Comparison of ENCODE assay signal across 31 cellular contexts in the genomic region with DNA sequence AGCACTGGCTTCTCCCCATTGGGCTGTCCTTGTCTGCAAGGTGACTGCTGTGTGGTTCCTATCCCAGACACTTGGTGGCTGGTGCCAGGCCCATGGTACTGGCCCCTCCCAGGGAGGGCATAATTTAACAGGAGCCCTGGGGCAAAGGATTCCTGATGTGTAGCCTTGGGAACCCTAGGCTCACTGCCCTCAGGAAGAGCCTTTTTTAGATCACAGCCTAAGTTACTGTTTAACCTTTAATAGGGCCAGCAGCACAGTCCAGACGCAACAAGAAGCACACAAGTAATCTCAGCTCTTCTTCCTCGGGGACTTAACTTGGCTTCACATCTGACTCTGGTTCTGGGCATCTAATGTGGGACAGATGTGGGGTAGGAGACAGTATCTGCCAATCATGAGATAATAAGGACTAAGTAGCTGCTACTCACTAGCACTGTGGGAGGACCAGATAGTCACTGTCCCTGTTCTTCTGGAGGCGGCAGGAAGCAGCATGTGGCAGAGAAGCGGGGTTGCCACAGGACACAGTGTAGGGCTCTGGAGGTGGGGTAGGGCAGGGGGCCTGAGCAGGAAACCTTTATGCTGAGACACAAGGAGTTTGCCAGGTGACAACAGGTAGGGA.
DNase-seq lines count a peak whose midpoint lies in the region; ATAC-seq, FAIRE-seq and TF ChIP-seq lines count a peak whose summit lies in the region.
"Had no signal": no experiment of that assay in that cellular context is flagged by ENCODE, and none has a peak within 500 bp of the region (broad histone marks: within the 10 kb centered on the region; RNA-seq: fewer than 3 reads in every experiment).

No MANE protein-coding gene starts in this region.

- H3K4me2 ChIP-seq in A549: peak overlapping the region; percentile 30; the same call in 2 of the 3 replicates
- H3K4me2 ChIP-seq in neural progenitor cell: no peak overlapping the region
- no peak overlapping the region for H3K4me2 ChIP-seq in GM23248 (ENCODE audit: unreplicated experiment)
- H3K4me2 ChIP-seq: BLaER1 treated with 17β-estradiol and CSF1 and Interleukin-3, amounts not matched to agents 10 nM and 100 nM had no signal

- H3K9me3 Mint-ChIP-seq in neural progenitor cell: peaks cover 7% of the 10 kb centered on the region

- no peaks in the 10 kb centered on the region for H3K9me2 ChIP-seq in GM23248 (ENCODE audit: insufficient read depth)

- H3K4me3 Mint-ChIP-seq in neural progenitor cell: no peak overlapping the region
- H3K4me3 Mint-ChIP-seq: activated CD4-positive, alpha-beta memory T cell treated with anti-CD3 and anti-CD28 coated beads, Interleukin-2, amount 10 ng/mL, durations not matched to agents 7 days and 5 days; activated naive CD8-positive, alpha-beta T cell treated with anti-CD3 and anti-CD28 coated beads, Interleukin-2, amount 10 ng/mL, durations not matched to agents 7 days and 5 days; effector memory CD8-positive, alpha-beta T cell; naive B cell had no signal

- peaks cover 23% of the 10 kb centered on the region for H3K9me3 ChIP-seq in A549
- no peaks in the 10 kb centered on the region for H3K9me3 ChIP-seq in neural progenitor cell (ENCODE audit: low read depth)
- no peaks in the 10 kb centered on the region for H3K9me3 ChIP-seq in GM23248 (ENCODE audit: low read depth)

- no peaks in the 10 kb centered on the region for H4K20me1 ChIP-seq in neural progenitor cell (ENCODE audit: low read depth)
- no peaks in the 10 kb centered on the region for H4K20me1 ChIP-seq in GM23248 (ENCODE audit: insufficient read depth)
- H4K20me1 ChIP-seq: BLaER1 treated with 17β-estradiol and CSF1 and Interleukin-3, amounts not matched to agents 10 nM and 100 nM had no signal

- DNase-seq in A549 (ENCODE audit: low read depth in 1 of 2, low spot score in 1 of 2): no peak
- DNase-seq in GM18507 (ENCODE audit: extremely low spot score, insufficient read length, low read depth): no peak
- no peak for DNase-seq in neural progenitor cell (ENCODE audit: low spot score)
- no peak for DNase-seq in medulla oblongata (ENCODE audit: extremely low spot score)
- no peak for DNase-seq in C1 segment of cervical spinal cord (lab: John Stamatoyannopoulos, UW)
- DNase-seq in stimulated activated naive CD4-positive, alpha-beta T cell treated with Interleukin-2 at 50 U/mL for 16 hours (lab: John Stamatoyannopoulos, UW): no peak
- no peak for DNase-seq in GM23248
- DNase-seq: activated CD4-positive, alpha-beta memory T cell treated with anti-CD3 and anti-CD28 coated beads, Interleukin-2, amount 10 ng/mL, durations not matched to agents 7 days and 5 days; activated CD4-positive, alpha-beta T cell treated with anti-CD3 and anti-CD28 coated beads for 1 hour; activated naive CD8-positive, alpha-beta T cell treated with anti-CD3 and anti-CD28 coated beads, Interleukin-2, amount 10 ng/mL, durations not matched to agents 7 days and 5 days; activated T-cell treated with anti-CD3 and anti-CD28 coated beads for 4 hours; COR-L47; cortex of kidney; effector memory CD8-positive, alpha-beta T cell; left cardiac atrium; naive B cell; NCI-H1694; NCI-H2171; occipital lobe; SIG-M5; stimulated activated CD4-positive, alpha-beta T cell treated with anti-CD3 and anti-CD28 coated beads, Interleukin-1b, Interleukin-23, amount 100 ng/mL, for 48 hours; stimulated activated CD8-positive, alpha-beta memory T cell treated with anti-CD3 and anti-CD28 coated beads, Interleukin-4, amount 100 ng/mL, for 48 hours; T-helper 1 cell; transverse colon had no signal

- H3K79me2 ChIP-seq in neural progenitor cell (ENCODE audit: low read depth) (no peaks in the 10 kb centered on the region), GM23248 (ENCODE audit: insufficient read depth) (no peaks in the 10 kb centered on the region)

- H3K4me1 Mint-ChIP-seq in neural progenitor cell: peaks cover 8% of the 10 kb centered on the region
- H3K4me1 Mint-ChIP-seq: activated CD4-positive, alpha-beta memory T cell treated with anti-CD3 and anti-CD28 coated beads, Interleukin-2, amount 10 ng/mL, durations not matched to agents 7 days and 5 days had no signal

- ATAC-seq in A549: peak; percentile 41 to 55; a peak in 5 of 6 replicates
- ATAC-seq in SK-N-SH treated with all-trans-retinoic acid at 6 μM for 48 hours: peak; percentile 20; the same call in 1 of the 3 replicates
- ATAC-seq: effector memory CD8-positive, alpha-beta T cell; left cardiac atrium had no signal

- peak overlapping the region; percentile 59 for H3K27ac Mint-ChIP-seq in neural progenitor cell
- H3K27ac Mint-ChIP-seq: activated CD4-positive, alpha-beta memory T cell treated with anti-CD3 and anti-CD28 coated beads, Interleukin-2, amount 10 ng/mL, durations not matched to agents 7 days and 5 days; activated naive CD8-positive, alpha-beta T cell treated with anti-CD3 and anti-CD28 coated beads, Interleukin-2, amount 10 ng/mL, durations not matched to agents 7 days and 5 days had no signal

- TF ChIP-seq EP300 in A549 (IDR thresholded peaks at IDR 0.05): no peak

- H3F3A ChIP-seq in neural progenitor cell (ENCODE audit: low read depth) (peaks cover 19% of the 10 kb centered on the region), GM23248 (ENCODE audit: insufficient read depth) (no peaks in the 10 kb centered on the region)

- H3K27me3 ChIP-seq in neural progenitor cell (no peaks in the 10 kb centered on the region), GM23248 (replicated peaks; ENCODE audit: insufficient read depth) (no peaks in the 10 kb centered on the region)
- H3K27me3 ChIP-seq: BLaER1 treated with 17β-estradiol and CSF1 and Interleukin-3, amounts not matched to agents 10 nM and 100 nM; transverse colon had no signal

- no peak for TF ChIP-seq POLR2A in A549 (IDR thresholded peaks at IDR 0.05; ENCODE audit: low read length)

- TF ChIP-seq RAD21 in A549 (conservative IDR thresholded peaks at IDR 0.05 in 1 of 2, IDR thresholded peaks at IDR 0.05 in 1 of 2): no peak

- CTCF ChIA-PET in A549 (lab: Yijun Ruan, JAX): no interaction called here

- POLR2A ChIA-PET in A549 (lab: Yijun Ruan, JAX): no interaction called here

- H3K4me3 ChIP-seq in A549 (no peak overlapping the region), neural progenitor cell (no peak overlapping the region), GM23248 (no peak overlapping the region)
- H3K4me3 ChIP-seq: BLaER1 treated with 17β-estradiol and CSF1 and Interleukin-3, amounts not matched to agents 10 nM and 100 nM; transverse colon had no signal

- H3K27ac ChIP-seq in A549 (no peak overlapping the region; a peak in 1 of 6 replicates), neural progenitor cell (no peak overlapping the region), GM23248 (no peak overlapping the region)
- H3K27ac ChIP-seq: BLaER1 treated with 17β-estradiol and CSF1 and Interleukin-3, amounts not matched to agents 10 nM and 100 nM; HL-60; transverse colon had no signal

- in situ Hi-C loops in GM23248 (cut with MboI): no loop called here

- peaks cover 8% of the 10 kb centered on the region; the same call in 1 of the 3 replicates for H3K4me1 ChIP-seq in A549
- peaks cover 19% of the 10 kb centered on the region for H3K4me1 ChIP-seq in neural progenitor cell
- H3K4me1 ChIP-seq in GM23248 (ENCODE audit: insufficient read depth): no peaks in the 10 kb centered on the region
- H3K4me1 ChIP-seq: transverse colon had no signal

- TF ChIP-seq CTCF in A549 (IDR thresholded peaks at IDR 0.05): no peak
- no peak for TF ChIP-seq CTCF in neural progenitor cell (IDR thresholded peaks at IDR 0.05)

- H3K9ac ChIP-seq in neural progenitor cell: no peak overlapping the region
- H3K9ac ChIP-seq in GM23248: no peak overlapping the region
- H3K9ac ChIP-seq: BLaER1 treated with 17β-estradiol and CSF1 and Interleukin-3, amounts not matched to agents 10 nM and 100 nM had no signal

- peaks cover 8% of the 10 kb centered on the region for H3K27me3 Mint-ChIP-seq in neural progenitor cell (ENCODE audit: insufficient read depth, low read depth)
- H3K27me3 Mint-ChIP-seq: activated CD4-positive, alpha-beta memory T cell treated with anti-CD3 and anti-CD28 coated beads, Interleukin-2, amount 10 ng/mL, durations not matched to agents 7 days and 5 days; activated naive CD8-positive, alpha-beta T cell treated with anti-CD3 and anti-CD28 coated beads, Interleukin-2, amount 10 ng/mL, durations not matched to agents 7 days and 5 days; effector memory CD8-positive, alpha-beta T cell had no signal

- FAIRE-seq in A549 (lab: Jason Lieb, UNC): no peak
- peak; percentile 44 for FAIRE-seq in GM18507 (lab: Jason Lieb, UNC)
- FAIRE-seq: astrocyte, H54, RCC 7860, TTC549 had no signal

- H3K36me3 Mint-ChIP-seq in neural progenitor cell: no peaks in the 10 kb centered on the region

- H3K36me3 ChIP-seq in neural progenitor cell (no peaks in the 10 kb centered on the region), GM23248 (ENCODE audit: low read depth) (no peaks in the 10 kb centered on the region)
- H3K36me3 ChIP-seq: BLaER1 treated with 17β-estradiol and CSF1 and Interleukin-3, amounts not matched to agents 10 nM and 100 nM; transverse colon had no signal

- H2AFZ ChIP-seq in neural progenitor cell (replicated peaks) (no peak overlapping the region), GM23248 (no peak overlapping the region)

- WGBS in A549 (ENCODE audit: missing lambda C conversion rate): 60% methylated on average over 4 of the region's 4 CpGs
- WGBS in GM23248 (ENCODE audit: low coverage in 1 of 2, low lambda C conversion rate in 2 of 2, missing lambda C conversion rate in 2 of 2), 2 experiments: 37 to 42% methylated on average over 4 of the region's 4 CpGs

TF ChIP-seq in A549, 52 proteins besides CTCF, POLR2A, EP300 and RAD21 (continues in another document):
- TF ChIP-seq FOSB (CRISPR knock-in tag; IDR thresholded peaks at IDR 0.05) (no peak), NPAS2 (CRISPR knock-in tag; IDR thresholded peaks at IDR 0.05; ENCODE audit: borderline replicate concordance) (no peak), JUNB (IDR thresholded peaks at IDR 0.05) (no peak), SMC3 (IDR thresholded peaks at IDR 0.05) (no peak), CHD4 (IDR thresholded peaks at IDR 0.05; ENCODE audit: borderline replicate concordance) (no peak), ESRRA (IDR thresholded peaks at IDR 0.05; ENCODE audit: borderline replicate concordance, low read length) (no peak)

TF ChIP-seq in SK-N-SH treated with all-trans-retinoic acid at 6 μM for 48 hours, 23 proteins besides CTCF, POLR2A, EP300 and RAD21 (continues in another document):
- no peak for TF ChIP-seq TOX (CRISPR knock-in tag; IDR thresholded peaks at IDR 0.05; ENCODE audit: borderline replicate concordance)
- no peak for TF ChIP-seq PPARA (CRISPR knock-in tag; IDR thresholded peaks at IDR 0.05; ENCODE audit: borderline replicate concordance)
- TF ChIP-seq OSR1 (CRISPR knock-in tag; IDR thresholded peaks at IDR 0.05): no peak
